In the genomic region with DNA sequence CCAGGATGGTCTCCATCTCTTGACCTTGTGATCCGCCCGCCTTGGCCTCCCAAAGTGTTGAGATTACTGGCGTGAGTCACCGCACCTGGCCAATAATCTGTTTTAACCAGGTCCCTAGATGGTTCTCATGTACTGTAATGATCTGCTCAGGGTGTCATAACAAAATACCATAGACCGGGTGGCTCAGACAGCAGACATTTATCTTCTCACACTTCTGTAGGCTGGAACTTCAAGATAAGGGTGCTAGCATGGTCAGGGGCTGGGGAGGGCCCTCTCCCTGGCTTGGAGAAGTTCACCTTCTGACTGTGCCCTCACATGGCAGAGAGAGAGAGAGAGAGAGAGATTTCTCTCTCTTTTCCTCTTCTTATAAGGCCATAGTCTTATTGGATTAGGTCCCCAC, we compare ENCODE assay signal across 1 cellular context.
TF ChIP-seq lines count a peak whose summit lies in the region.

No MANE protein-coding gene starts in this region.

TF ChIP-seq in K562, 482 proteins besides CTCF, POLR2A, EP300 and RAD21 (continued from another document and continues in another):
- TF ChIP-seq, protein P1, sequence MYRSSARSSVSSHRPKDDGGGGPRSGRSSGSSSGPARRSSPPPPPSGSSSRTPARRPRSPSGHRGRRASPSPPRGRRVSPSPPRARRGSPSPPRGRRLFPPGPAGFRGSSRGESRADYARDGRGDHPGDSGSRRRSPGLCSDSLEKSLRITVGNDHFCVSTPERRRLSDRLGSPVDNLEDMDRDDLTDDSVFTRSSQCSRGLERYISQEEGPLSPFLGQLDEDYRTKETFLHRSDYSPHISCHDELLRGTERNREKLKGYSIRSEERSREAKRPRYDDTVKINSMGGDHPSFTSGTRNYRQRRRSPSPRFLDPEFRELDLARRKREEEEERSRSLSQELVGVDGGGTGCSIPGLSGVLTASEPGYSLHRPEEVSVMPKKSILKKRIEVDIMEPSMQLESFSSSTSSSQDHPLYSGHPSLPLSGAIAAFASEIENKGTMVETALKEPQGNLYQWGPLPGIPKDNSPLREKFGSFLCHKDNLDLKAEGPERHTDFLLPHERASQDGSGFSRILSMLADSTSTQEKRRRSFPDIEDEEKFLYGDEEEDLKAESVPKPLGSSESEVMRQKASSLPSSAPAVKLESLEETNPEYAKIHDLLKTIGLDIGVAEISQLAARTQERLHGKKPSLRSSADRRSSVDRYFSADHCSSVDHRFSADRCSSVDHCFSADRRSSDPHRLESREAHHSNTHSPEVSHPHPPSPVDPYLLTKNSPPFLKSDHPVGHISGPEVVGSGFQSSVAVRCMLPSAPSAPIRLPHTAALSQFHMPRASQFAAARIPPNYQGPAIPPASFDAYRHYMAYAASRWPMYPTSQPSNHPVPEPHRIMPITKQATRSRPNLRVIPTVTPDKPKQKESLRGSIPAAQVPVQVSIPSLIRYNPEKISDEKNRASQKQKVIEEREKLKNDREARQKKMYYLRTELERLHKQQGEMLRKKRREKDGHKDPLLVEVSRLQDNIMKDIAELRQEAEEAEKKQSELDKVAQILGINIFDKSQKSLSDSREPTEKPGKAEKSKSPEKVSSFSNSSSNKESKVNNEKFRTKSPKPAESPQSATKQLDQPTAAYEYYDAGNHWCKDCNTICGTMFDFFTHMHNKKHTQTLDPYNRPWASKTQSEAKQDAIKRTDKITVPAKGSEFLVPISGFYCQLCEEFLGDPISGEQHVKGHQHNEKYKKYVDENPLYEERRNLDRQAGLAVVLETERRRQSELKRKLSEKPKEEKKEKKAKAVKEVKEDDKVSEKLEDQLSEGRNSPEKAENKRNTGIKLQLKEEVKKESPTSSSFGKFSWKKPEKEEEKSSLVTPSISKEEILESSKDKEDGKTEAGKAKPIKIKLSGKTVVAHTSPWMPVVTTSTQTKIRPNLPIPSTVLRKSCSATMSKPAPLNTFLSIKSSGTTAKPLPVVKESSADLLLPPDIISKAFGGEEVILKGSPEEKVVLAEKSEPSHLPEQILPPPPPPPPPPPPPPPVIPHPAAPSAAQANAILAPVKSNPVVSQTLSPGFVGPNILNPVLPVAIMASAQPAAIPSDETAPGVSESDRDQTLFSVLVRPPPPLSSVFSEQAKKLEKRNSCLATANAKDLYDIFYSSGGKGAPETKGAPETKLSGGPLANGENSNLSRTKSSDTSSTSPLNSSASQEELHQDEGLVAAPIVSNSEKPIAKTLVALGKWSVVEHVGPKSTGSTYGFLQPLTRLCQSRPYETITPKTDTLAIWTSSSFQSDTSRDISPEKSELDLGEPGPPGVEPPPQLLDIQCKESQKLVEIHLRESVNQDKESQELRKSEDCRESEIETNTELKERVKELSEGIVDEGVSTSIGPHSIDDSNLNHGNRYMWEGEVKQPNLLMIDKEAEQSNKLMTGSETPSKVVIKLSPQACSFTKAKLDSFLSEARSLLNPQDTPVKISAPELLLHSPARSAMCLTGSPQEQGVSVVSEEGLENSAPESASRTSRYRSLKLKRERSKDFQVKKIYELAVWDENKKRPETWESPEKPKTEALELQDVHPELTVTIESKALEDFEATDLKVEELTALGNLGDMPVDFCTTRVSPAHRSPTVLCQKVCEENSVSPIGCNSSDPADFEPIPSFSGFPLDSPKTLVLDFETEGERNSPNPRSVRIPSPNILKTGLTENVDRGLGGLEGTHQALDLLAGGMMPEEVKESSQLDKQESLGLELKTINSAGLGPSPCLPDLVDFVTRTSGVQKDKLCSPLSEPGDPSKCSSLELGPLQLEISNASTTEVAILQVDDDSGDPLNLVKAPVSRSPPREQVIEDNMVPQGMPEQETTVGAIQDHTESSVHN (IDR thresholded peaks at IDR 0.05; ENCODE audit: borderline replicate concordance in 1 of 2, low read depth in 1 of 2): peak in 1 of 2 experiments; percentile 79; a peak in 1 of 4 replicates
- TF ChIP-seq, protein P2, sequence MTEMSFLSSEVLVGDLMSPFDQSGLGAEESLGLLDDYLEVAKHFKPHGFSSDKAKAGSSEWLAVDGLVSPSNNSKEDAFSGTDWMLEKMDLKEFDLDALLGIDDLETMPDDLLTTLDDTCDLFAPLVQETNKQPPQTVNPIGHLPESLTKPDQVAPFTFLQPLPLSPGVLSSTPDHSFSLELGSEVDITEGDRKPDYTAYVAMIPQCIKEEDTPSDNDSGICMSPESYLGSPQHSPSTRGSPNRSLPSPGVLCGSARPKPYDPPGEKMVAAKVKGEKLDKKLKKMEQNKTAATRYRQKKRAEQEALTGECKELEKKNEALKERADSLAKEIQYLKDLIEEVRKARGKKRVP (CRISPR knock-in tag; IDR thresholded peaks at IDR 0.05): no peak
- TF ChIP-seq, protein P3, sequence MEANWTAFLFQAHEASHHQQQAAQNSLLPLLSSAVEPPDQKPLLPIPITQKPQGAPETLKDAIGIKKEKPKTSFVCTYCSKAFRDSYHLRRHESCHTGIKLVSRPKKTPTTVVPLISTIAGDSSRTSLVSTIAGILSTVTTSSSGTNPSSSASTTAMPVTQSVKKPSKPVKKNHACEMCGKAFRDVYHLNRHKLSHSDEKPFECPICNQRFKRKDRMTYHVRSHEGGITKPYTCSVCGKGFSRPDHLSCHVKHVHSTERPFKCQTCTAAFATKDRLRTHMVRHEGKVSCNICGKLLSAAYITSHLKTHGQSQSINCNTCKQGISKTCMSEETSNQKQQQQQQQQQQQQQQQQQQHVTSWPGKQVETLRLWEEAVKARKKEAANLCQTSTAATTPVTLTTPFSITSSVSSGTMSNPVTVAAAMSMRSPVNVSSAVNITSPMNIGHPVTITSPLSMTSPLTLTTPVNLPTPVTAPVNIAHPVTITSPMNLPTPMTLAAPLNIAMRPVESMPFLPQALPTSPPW (CRISPR knock-in tag; IDR thresholded peaks at IDR 0.05): peak; percentile 89
- no peak for TF ChIP-seq GTF2A2 (tag; IDR thresholded peaks at IDR 0.05)
- peak; percentile 35 to 49 for TF ChIP-seq NRF1 (conservative IDR thresholded peaks at IDR 0.05 in 1 of 2, IDR thresholded peaks at IDR 0.05 in 1 of 2)
- TF ChIP-seq, protein P4, sequence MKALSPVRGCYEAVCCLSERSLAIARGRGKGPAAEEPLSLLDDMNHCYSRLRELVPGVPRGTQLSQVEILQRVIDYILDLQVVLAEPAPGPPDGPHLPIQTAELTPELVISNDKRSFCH (CRISPR knock-in tag; IDR thresholded peaks at IDR 0.05): no peak
- TF ChIP-seq, protein P4 (tag; IDR thresholded peaks at IDR 0.05): peak; percentile 88
- TF ChIP-seq RBM17 (IDR thresholded peaks at IDR 0.05; ENCODE audit: borderline replicate concordance, low read depth, low read length): no peak
- TF ChIP-seq, protein P5, sequence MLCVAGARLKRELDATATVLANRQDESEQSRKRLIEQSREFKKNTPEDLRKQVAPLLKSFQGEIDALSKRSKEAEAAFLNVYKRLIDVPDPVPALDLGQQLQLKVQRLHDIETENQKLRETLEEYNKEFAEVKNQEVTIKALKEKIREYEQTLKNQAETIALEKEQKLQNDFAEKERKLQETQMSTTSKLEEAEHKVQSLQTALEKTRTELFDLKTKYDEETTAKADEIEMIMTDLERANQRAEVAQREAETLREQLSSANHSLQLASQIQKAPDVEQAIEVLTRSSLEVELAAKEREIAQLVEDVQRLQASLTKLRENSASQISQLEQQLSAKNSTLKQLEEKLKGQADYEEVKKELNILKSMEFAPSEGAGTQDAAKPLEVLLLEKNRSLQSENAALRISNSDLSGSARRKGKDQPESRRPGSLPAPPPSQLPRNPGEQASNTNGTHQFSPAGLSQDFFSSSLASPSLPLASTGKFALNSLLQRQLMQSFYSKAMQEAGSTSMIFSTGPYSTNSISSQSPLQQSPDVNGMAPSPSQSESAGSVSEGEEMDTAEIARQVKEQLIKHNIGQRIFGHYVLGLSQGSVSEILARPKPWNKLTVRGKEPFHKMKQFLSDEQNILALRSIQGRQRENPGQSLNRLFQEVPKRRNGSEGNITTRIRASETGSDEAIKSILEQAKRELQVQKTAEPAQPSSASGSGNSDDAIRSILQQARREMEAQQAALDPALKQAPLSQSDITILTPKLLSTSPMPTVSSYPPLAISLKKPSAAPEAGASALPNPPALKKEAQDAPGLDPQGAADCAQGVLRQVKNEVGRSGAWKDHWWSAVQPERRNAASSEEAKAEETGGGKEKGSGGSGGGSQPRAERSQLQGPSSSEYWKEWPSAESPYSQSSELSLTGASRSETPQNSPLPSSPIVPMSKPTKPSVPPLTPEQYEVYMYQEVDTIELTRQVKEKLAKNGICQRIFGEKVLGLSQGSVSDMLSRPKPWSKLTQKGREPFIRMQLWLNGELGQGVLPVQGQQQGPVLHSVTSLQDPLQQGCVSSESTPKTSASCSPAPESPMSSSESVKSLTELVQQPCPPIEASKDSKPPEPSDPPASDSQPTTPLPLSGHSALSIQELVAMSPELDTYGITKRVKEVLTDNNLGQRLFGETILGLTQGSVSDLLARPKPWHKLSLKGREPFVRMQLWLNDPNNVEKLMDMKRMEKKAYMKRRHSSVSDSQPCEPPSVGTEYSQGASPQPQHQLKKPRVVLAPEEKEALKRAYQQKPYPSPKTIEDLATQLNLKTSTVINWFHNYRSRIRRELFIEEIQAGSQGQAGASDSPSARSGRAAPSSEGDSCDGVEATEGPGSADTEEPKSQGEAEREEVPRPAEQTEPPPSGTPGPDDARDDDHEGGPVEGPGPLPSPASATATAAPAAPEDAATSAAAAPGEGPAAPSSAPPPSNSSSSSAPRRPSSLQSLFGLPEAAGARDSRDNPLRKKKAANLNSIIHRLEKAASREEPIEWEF (CRISPR knock-in tag; IDR thresholded peaks at IDR 0.05): peak; percentile 93
- no peak; a peak in 1 of 4 replicates for TF ChIP-seq FOXA3 (CRISPR knock-in tag; conservative IDR thresholded peaks at IDR 0.05 in 1 of 2, IDR thresholded peaks at IDR 0.05 in 1 of 2)
- TF ChIP-seq, protein P6, sequence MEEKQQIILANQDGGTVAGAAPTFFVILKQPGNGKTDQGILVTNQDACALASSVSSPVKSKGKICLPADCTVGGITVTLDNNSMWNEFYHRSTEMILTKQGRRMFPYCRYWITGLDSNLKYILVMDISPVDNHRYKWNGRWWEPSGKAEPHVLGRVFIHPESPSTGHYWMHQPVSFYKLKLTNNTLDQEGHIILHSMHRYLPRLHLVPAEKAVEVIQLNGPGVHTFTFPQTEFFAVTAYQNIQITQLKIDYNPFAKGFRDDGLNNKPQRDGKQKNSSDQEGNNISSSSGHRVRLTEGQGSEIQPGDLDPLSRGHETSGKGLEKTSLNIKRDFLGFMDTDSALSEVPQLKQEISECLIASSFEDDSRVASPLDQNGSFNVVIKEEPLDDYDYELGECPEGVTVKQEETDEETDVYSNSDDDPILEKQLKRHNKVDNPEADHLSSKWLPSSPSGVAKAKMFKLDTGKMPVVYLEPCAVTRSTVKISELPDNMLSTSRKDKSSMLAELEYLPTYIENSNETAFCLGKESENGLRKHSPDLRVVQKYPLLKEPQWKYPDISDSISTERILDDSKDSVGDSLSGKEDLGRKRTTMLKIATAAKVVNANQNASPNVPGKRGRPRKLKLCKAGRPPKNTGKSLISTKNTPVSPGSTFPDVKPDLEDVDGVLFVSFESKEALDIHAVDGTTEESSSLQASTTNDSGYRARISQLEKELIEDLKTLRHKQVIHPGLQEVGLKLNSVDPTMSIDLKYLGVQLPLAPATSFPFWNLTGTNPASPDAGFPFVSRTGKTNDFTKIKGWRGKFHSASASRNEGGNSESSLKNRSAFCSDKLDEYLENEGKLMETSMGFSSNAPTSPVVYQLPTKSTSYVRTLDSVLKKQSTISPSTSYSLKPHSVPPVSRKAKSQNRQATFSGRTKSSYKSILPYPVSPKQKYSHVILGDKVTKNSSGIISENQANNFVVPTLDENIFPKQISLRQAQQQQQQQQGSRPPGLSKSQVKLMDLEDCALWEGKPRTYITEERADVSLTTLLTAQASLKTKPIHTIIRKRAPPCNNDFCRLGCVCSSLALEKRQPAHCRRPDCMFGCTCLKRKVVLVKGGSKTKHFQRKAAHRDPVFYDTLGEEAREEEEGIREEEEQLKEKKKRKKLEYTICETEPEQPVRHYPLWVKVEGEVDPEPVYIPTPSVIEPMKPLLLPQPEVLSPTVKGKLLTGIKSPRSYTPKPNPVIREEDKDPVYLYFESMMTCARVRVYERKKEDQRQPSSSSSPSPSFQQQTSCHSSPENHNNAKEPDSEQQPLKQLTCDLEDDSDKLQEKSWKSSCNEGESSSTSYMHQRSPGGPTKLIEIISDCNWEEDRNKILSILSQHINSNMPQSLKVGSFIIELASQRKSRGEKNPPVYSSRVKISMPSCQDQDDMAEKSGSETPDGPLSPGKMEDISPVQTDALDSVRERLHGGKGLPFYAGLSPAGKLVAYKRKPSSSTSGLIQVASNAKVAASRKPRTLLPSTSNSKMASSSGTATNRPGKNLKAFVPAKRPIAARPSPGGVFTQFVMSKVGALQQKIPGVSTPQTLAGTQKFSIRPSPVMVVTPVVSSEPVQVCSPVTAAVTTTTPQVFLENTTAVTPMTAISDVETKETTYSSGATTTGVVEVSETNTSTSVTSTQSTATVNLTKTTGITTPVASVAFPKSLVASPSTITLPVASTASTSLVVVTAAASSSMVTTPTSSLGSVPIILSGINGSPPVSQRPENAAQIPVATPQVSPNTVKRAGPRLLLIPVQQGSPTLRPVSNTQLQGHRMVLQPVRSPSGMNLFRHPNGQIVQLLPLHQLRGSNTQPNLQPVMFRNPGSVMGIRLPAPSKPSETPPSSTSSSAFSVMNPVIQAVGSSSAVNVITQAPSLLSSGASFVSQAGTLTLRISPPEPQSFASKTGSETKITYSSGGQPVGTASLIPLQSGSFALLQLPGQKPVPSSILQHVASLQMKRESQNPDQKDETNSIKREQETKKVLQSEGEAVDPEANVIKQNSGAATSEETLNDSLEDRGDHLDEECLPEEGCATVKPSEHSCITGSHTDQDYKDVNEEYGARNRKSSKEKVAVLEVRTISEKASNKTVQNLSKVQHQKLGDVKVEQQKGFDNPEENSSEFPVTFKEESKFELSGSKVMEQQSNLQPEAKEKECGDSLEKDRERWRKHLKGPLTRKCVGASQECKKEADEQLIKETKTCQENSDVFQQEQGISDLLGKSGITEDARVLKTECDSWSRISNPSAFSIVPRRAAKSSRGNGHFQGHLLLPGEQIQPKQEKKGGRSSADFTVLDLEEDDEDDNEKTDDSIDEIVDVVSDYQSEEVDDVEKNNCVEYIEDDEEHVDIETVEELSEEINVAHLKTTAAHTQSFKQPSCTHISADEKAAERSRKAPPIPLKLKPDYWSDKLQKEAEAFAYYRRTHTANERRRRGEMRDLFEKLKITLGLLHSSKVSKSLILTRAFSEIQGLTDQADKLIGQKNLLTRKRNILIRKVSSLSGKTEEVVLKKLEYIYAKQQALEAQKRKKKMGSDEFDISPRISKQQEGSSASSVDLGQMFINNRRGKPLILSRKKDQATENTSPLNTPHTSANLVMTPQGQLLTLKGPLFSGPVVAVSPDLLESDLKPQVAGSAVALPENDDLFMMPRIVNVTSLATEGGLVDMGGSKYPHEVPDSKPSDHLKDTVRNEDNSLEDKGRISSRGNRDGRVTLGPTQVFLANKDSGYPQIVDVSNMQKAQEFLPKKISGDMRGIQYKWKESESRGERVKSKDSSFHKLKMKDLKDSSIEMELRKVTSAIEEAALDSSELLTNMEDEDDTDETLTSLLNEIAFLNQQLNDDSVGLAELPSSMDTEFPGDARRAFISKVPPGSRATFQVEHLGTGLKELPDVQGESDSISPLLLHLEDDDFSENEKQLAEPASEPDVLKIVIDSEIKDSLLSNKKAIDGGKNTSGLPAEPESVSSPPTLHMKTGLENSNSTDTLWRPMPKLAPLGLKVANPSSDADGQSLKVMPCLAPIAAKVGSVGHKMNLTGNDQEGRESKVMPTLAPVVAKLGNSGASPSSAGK (IDR thresholded peaks at IDR 0.05): no peak; the same call in 1 of the 2 replicates
- TF ChIP-seq RBM15 (IDR thresholded peaks at IDR 0.05; ENCODE audit: insufficient read depth, low read length): no peak
- TF ChIP-seq ETV1 (tag; conservative IDR thresholded peaks at IDR 0.05; ENCODE audit: low read depth): 0 out of 2 replicates have a peak, but pooled peaks have one; percentile 29
- TF ChIP-seq FOXK1 (CRISPR knock-in tag; IDR thresholded peaks at IDR 0.05; ENCODE audit: borderline replicate concordance): no peak
